In genomic region chr7:29296421-29296820, GRCh38 we compare ENCODE assay signal across 22 cellular contexts.
"Had no signal": no experiment of that assay in that cellular context is flagged by ENCODE, and none has a peak within 500 bp of the region (broad histone marks: within the 10 kb centered on the region; RNA-seq: fewer than 3 reads in every experiment).

No MANE protein-coding gene starts in this region.

- H3K27ac Mint-ChIP-seq: naive B cell, nephron, progenitor cell of endocrine pancreas had no signal

- H3K27me3 ChIP-seq: dorsolateral prefrontal cortex, heart left ventricle, pancreas, stomach, transverse colon had no signal

- H3K4me3 Mint-ChIP-seq: naive B cell, nephron had no signal

- H3K9me3 ChIP-seq: heart left ventricle, pancreas, stomach, thoracic aorta, transverse colon had no signal

- ATAC-seq: esophagus mucosa, heart left ventricle, left colon, left ventricle myocardium superior, pancreas, right cardiac atrium had no signal

- DNase-seq: cortex of kidney; dorsolateral prefrontal cortex; effector CD8-positive, alpha-beta T cell; heart left ventricle; hypothalamus; left colon; left ventricle myocardium superior; mesendoderm; naive B cell; occipital lobe; pancreas; right cardiac atrium; small intestine; stimulated activated CD4-positive, alpha-beta T cell treated with anti-CD3 and anti-CD28 coated beads, Interleukin-12 subunit alpha, Interleukin-12 subunit beta, amount 100 ng/mL, for 4 hours; stimulated activated naive CD4-positive, alpha-beta T cell; stomach; transverse colon had no signal

- H3K36me3 Mint-ChIP-seq: naive B cell had no signal

- H3K4me3 ChIP-seq: dorsolateral prefrontal cortex, heart left ventricle, lung, pancreas, stomach, thoracic aorta, transverse colon had no signal

- H3K9me3 Mint-ChIP-seq: naive B cell, nephron had no signal

- H3K27ac ChIP-seq: heart left ventricle, pancreas, stomach, thoracic aorta, transverse colon had no signal

- H3K27me3 Mint-ChIP-seq: progenitor cell of endocrine pancreas had no signal

- H3K36me3 ChIP-seq: pancreas, stomach, thoracic aorta, transverse colon had no signal
